ENCODE assay signal across 9 cellular contexts in genomic region chr21:33025471-33026298, GRCh38. TPM values are rescaled to one million over a fixed set of nuclear protein-coding genes. Genes with fewer than 3 reads are reported as not detected.
DNase-seq lines count a peak whose midpoint lies in the region; ATAC-seq and TF ChIP-seq lines count a peak whose summit lies in the region.
"Had no signal": no experiment of that assay in that cellular context is flagged by ENCODE, and none has a peak within 500 bp of the region (broad histone marks: within the 10 kb centered on the region; RNA-seq: fewer than 3 reads in every experiment).

Gene OLIG2, plus strand, starts transcription at chr21:33025935. Its CDS starts 928 bp downstream, at chr21:33026863.

- no peaks in the 10 kb centered on the region for H3K79me1 ChIP-seq in mesenchymal stem cell (replicated peaks; ENCODE audit: low read length, poor library complexity, severe bottlenecking)

- TF ChIP-seq CTCF in BE2C (IDR thresholded peaks at IDR 0.05; ENCODE audit: low read depth, low read length) (no peak), HL-60 (IDR thresholded peaks at IDR 0.05; ENCODE audit: insufficient read depth, low read length) (no peak)

- H3K36me3 ChIP-seq in BE2C (no peaks in the 10 kb centered on the region), mesenchymal stem cell (ENCODE audit: control insufficient read depth in 1 of 2, insufficient read depth in 2 of 2, low read depth in 1 of 2, low read length in 2 of 2) (no peaks in the 10 kb centered on the region)
- H3K36me3 ChIP-seq: SJSA1 had no signal

- H3K9me3 ChIP-seq in BE2C (no peaks in the 10 kb centered on the region), mesenchymal stem cell (ENCODE audit: control insufficient read depth, low read length) (peaks cover 8% of the 10 kb centered on the region)

- H3K27me3 ChIP-seq in BE2C (peaks cover 99% of the 10 kb centered on the region), HL-60 (ENCODE audit: insufficient read depth, poor library complexity, severe bottlenecking) (no peaks in the 10 kb centered on the region), mesenchymal stem cell (ENCODE audit: control insufficient read depth in 1 of 2, insufficient read depth in 1 of 2, low read length in 2 of 2) (peaks cover 92 to 99% of the 10 kb centered on the region in 2 experiments)

- CTCF ChIA-PET in activated CD8-positive, alpha-beta T cell treated with anti-CD3 and anti-CD28 coated beads, Interleukin-2, amount 10 ng/mL, durations not matched to agents 7 days and 5 days (lab: Charles Lee) = interaction anchor here (1.4 kb wide), 1 partner anchor 9 kb away, joined by 3 read pairs; no protein-coding TSS in a partner anchor

- no peak within 1 kb of the TSS for H3K14ac ChIP-seq in mesenchymal stem cell (ENCODE audit: low read length in 2 of 2)

- peak within 1 kb of the TSS; percentile 45 for H3K4me3 Mint-ChIP-seq in activated CD8-positive, alpha-beta T cell treated with anti-CD3 and anti-CD28 coated beads, Interleukin-2, amount 10 ng/mL, durations not matched to agents 7 days and 5 days

- DNase-seq in BE2C (peak; percentile 79), HL-60 (ENCODE audit: low read depth in 1 of 2, low spot score in 1 of 2) (peak; percentile 79 to 92), mesenchymal stem cell (peak; percentile 84), SKM-1 treated with dmso at 0.1 percent for 144 hours (lab: John Stamatoyannopoulos, UW; ENCODE audit: unreplicated experiment) (no peak), GOT3 (lab: John Stamatoyannopoulos, UW) (no peak), mucosa of gallbladder (ENCODE audit: low spot score) (no peak)
- DNase-seq in activated CD8-positive, alpha-beta T cell treated with anti-CD3 and anti-CD28 coated beads, Interleukin-2, amount 10 ng/mL, durations not matched to agents 7 days and 5 days = no peak

- 2% methylated on average over 50 of the region's 52 CpGs for WGBS in mesenchymal stem cell

- H3K4me3 ChIP-seq in BE2C (ENCODE audit: low read depth, low read length) (peak within 1 kb of the TSS; percentile 36), HL-60 (replicated peaks; ENCODE audit: insufficient read depth, low read length) (peak within 1 kb of the TSS; percentile 55), mesenchymal stem cell (ENCODE audit: insufficient read depth in 1 of 2, low read depth in 1 of 2, low read length in 2 of 2) (peak within 1 kb of the TSS in 1 of 2 experiments; percentile 30)
- H3K4me3 ChIP-seq: SJSA1 had no signal

- H4K8ac ChIP-seq in mesenchymal stem cell (ENCODE audit: low read length) = no peak within 1 kb of the TSS

- POLR2A ChIA-PET in activated CD8-positive, alpha-beta T cell treated with anti-CD3 and anti-CD28 coated beads, Interleukin-2, amount 10 ng/mL, durations not matched to agents 7 days and 5 days (lab: Charles Lee) = no interaction called here

- peaks cover 87% of the 10 kb centered on the region for H3K27me3 Mint-ChIP-seq in activated CD8-positive, alpha-beta T cell treated with anti-CD3 and anti-CD28 coated beads, Interleukin-2, amount 10 ng/mL, durations not matched to agents 7 days and 5 days (ENCODE audit: low read depth)

- no peak within 1 kb of the TSS for H2BK120ac ChIP-seq in mesenchymal stem cell (ENCODE audit: low read depth, low read length)

- no peak within 1 kb of the TSS for H4K91ac ChIP-seq in mesenchymal stem cell (ENCODE audit: low read length)

- H3K36me3 Mint-ChIP-seq in activated CD8-positive, alpha-beta T cell treated with anti-CD3 and anti-CD28 coated beads, Interleukin-2, amount 10 ng/mL, durations not matched to agents 7 days and 5 days (ENCODE audit: low read depth) = peaks cover 8% of the 10 kb centered on the region

- H3K4me2 ChIP-seq in mesenchymal stem cell (ENCODE audit: low read length, poor library complexity, severe bottlenecking) = peak within 1 kb of the TSS; percentile 62

- H3K18ac ChIP-seq in mesenchymal stem cell (ENCODE audit: low read depth in 1 of 2, low read length in 2 of 2) = peak within 1 kb of the TSS in 1 of 2 experiments; percentile 21

- H3K9me3 Mint-ChIP-seq in activated CD8-positive, alpha-beta T cell treated with anti-CD3 and anti-CD28 coated beads, Interleukin-2, amount 10 ng/mL, durations not matched to agents 7 days and 5 days (ENCODE audit: insufficient read depth) = no peaks in the 10 kb centered on the region

- no peak within 1 kb of the TSS for H2AK5ac ChIP-seq in mesenchymal stem cell (ENCODE audit: low read length, severe bottlenecking)

- peaks cover 33% of the 10 kb centered on the region for H3K4me1 Mint-ChIP-seq in activated CD8-positive, alpha-beta T cell treated with anti-CD3 and anti-CD28 coated beads, Interleukin-2, amount 10 ng/mL, durations not matched to agents 7 days and 5 days (ENCODE audit: low read depth)

- no peaks in the 10 kb centered on the region for H3K4me1 ChIP-seq in BE2C
- H3K4me1 ChIP-seq in mesenchymal stem cell (ENCODE audit: control insufficient read depth, insufficient read depth, low read depth, low read length) = peaks cover 13% of the 10 kb centered on the region
- H3K4me1 ChIP-seq: SJSA1 had no signal

- peak within 1 kb of the TSS; percentile 60 for H3K27ac Mint-ChIP-seq in activated CD8-positive, alpha-beta T cell treated with anti-CD3 and anti-CD28 coated beads, Interleukin-2, amount 10 ng/mL, durations not matched to agents 7 days and 5 days

- H2BK12ac ChIP-seq in mesenchymal stem cell (ENCODE audit: low read length in 2 of 2) = no peak within 1 kb of the TSS

- H2BK15ac ChIP-seq in mesenchymal stem cell (ENCODE audit: low read depth, poor library complexity, severe bottlenecking) = no peak within 1 kb of the TSS

- no peak within 1 kb of the TSS for H2BK5ac ChIP-seq in mesenchymal stem cell (ENCODE audit: low read depth, low read length, poor library complexity, severe bottlenecking)

- peak within 1 kb of the TSS; percentile 36 for H2AFZ ChIP-seq in mesenchymal stem cell (ENCODE audit: low read depth, low read length)

- H3K27ac ChIP-seq in HL-60 (replicated peaks) (peak within 1 kb of the TSS; percentile 69), mesenchymal stem cell (ENCODE audit: low read length, poor library complexity, severe bottlenecking) (no peak within 1 kb of the TSS)
- H3K27ac ChIP-seq: SJSA1 had no signal

- peak within 1 kb of the TSS in 1 of 2 experiments; percentile 90 for H3K23ac ChIP-seq in mesenchymal stem cell (ENCODE audit: low read length in 2 of 2)

- ATAC-seq in activated CD8-positive, alpha-beta T cell treated with anti-CD3 and anti-CD28 coated beads, Interleukin-2, amount 10 ng/mL, durations not matched to agents 7 days and 5 days = no peak
- ATAC-seq in GM18858 (IDR thresholded peaks at IDR 0.05; ENCODE audit: unreplicated experiment) = no peak

- H3K4ac ChIP-seq in mesenchymal stem cell (ENCODE audit: low read depth in 1 of 2, low read length in 2 of 2) = no peak within 1 kb of the TSS

- H3K9ac ChIP-seq in mesenchymal stem cell (ENCODE audit: low read length) = no peak within 1 kb of the TSS

RNA-seq across cellular contexts. Expression of gene OLIG2, which starts in this region (rescaled TPM):
- not detected for polyA plus RNA-seq in BE2C (2012; ENCODE audit: insufficient read depth, insufficient read length, low read depth)
- not detected for total RNA-seq in activated CD8-positive, alpha-beta T cell treated with anti-CD3 and anti-CD28 coated beads, Interleukin-2, amount 10 ng/mL, durations not matched to agents 7 days and 5 days
- polyA plus RNA-seq in mesenchymal stem cell (2013, experiment 1 of 2) = 0.44 TPM
- polyA plus RNA-seq in mesenchymal stem cell (2013, experiment 2 of 2) = 0.38 TPM
- total RNA-seq in mucosa of gallbladder = not detected
- total RNA-seq: SJSA1 had no signal

Comparison
In these comparisons a context has a peak if more than half of its experiments do, and no peak if none do; other contexts are left out.
1. DNase-seq: peak in BE2C (single experiment), HL-60 (2 of 2) and mesenchymal stem cell (single experiment); none in activated CD8-positive, alpha-beta T cell treated with anti-CD3 and anti-CD28 coated beads, Interleukin-2, amount 10 ng/mL, durations not matched to agents 7 days and 5 days (single experiment), SKM-1 treated with dmso at 0.1 percent for 144 hours (single experiment), GOT3 (single experiment) and mucosa of gallbladder (single experiment).